21 cellular contexts compared by ENCODE assay signal in genomic region chr10:36110097-36110496, GRCh38.
A peak's percentile ranks its signal among the peaks of the same experiment; 100 is the strongest.
DNase-seq lines count a peak whose midpoint lies in the region; ATAC-seq, FAIRE-seq and TF ChIP-seq lines count a peak whose summit lies in the region.
"Had no signal": no experiment of that assay in that cellular context is flagged by ENCODE, and none has a peak within 500 bp of the region (broad histone marks: within the 10 kb centered on the region; RNA-seq: fewer than 3 reads in every experiment).

No MANE protein-coding gene starts in this region.

- H3K27ac Mint-ChIP-seq in activated CD4-positive, alpha-beta T cell treated with anti-CD3 and anti-CD28 coated beads, Interleukin-2, amount 10 ng/mL, durations not matched to agents 7 days and 5 days: no peak overlapping the region

- H3K4me2 ChIP-seq in HepG2 (ENCODE audit: low read depth, low read length): no peak overlapping the region
- H3K4me2 ChIP-seq in smooth muscle cell: peak overlapping the region; percentile 12
- H3K4me2 ChIP-seq: PC-9 had no signal

- peaks cover 2% of the 10 kb centered on the region for H3K9me3 Mint-ChIP-seq in activated CD4-positive, alpha-beta T cell treated with anti-CD3 and anti-CD28 coated beads, Interleukin-2, amount 10 ng/mL, durations not matched to agents 7 days and 5 days

- H3K4me3 ChIP-seq in epithelial cell of proximal tubule (ENCODE audit: low read depth, low read length): no peak overlapping the region
- H3K4me3 ChIP-seq in HepG2 (replicated peaks in 1 of 3; ENCODE audit: insufficient read depth in 1 of 3, low read depth in 2 of 3, low read length in 3 of 3): no peak overlapping the region
- H3K4me3 ChIP-seq in smooth muscle cell: no peak overlapping the region
- H3K4me3 ChIP-seq: HAP-1, PC-9 had no signal

- H3K36me3 Mint-ChIP-seq in activated CD4-positive, alpha-beta T cell treated with anti-CD3 and anti-CD28 coated beads, Interleukin-2, amount 10 ng/mL, durations not matched to agents 7 days and 5 days (ENCODE audit: low read depth): no peaks in the 10 kb centered on the region

- peak; percentile 24 for DNase-seq in AG20443 (ENCODE audit: low spot score)
- peak; percentile 7 for DNase-seq in epithelial cell of proximal tubule (ENCODE audit: low read depth)
- no peak for DNase-seq in HepG2 (ENCODE audit: low spot score)
- no peak for DNase-seq in smooth muscle cell (lab: John Stamatoyannopoulos, UW; ENCODE audit: unreplicated experiment)
- no peak for DNase-seq in activated CD4-positive, alpha-beta T cell treated with anti-CD3 and anti-CD28 coated beads, Interleukin-2, amount 10 ng/mL, durations not matched to agents 7 days and 5 days
- no peak for DNase-seq in GOT3 (lab: John Stamatoyannopoulos, UW)
- no peak for DNase-seq in amygdala (lab: John Stamatoyannopoulos, UW)
- no peak for DNase-seq in H54 (ENCODE audit: insufficient read length, low spot score)
- DNase-seq: DMS79 treated with DMSO at 0.1 percent for 48 hours, IMR-90, NCI-H1417 treated with DMSO at 0.1 percent for 48 hours, NCI-H187 treated with DMSO at 0.1 percent for 48 hours, NCI-H226, NCI-H524, PC-9, SIG-M5 had no signal

- peaks cover 4% of the 10 kb centered on the region for H3F3A ChIP-seq in smooth muscle cell (ENCODE audit: low read depth)

- in situ Hi-C loops in HepG2 (cut with HindIII; ENCODE audit: extremely low pct_ligation_motif_present, low pct_unique_long_range_greater_than_20kb): no loop called here

- POLR2A ChIA-PET in HepG2 (lab: Yijun Ruan, JAX): no interaction called here
- POLR2A ChIA-PET in activated CD4-positive, alpha-beta T cell treated with anti-CD3 and anti-CD28 coated beads, Interleukin-2, amount 10 ng/mL, durations not matched to agents 7 days and 5 days (lab: Charles Lee): no interaction called here

- H2AFZ ChIP-seq in HepG2 (ENCODE audit: low read length) (no peak overlapping the region), smooth muscle cell (ENCODE audit: low read depth) (peak overlapping the region; percentile 60)
- H2AFZ ChIP-seq: PC-9 had no signal

- ATAC-seq in HepG2: no peak

- BruUV-seq in HepG2 (replicated peaks; lab: Mats Ljungman, UMichigan): no TSS peak

- H3K27me3 ChIP-seq in HepG2 (ENCODE audit: control insufficient read depth in 1 of 2, insufficient read depth in 2 of 2, low read length in 2 of 2): no peaks in the 10 kb centered on the region
- H3K27me3 ChIP-seq in smooth muscle cell (ENCODE audit: low read depth): no peaks in the 10 kb centered on the region

- H3K9ac ChIP-seq in HepG2 (ENCODE audit: insufficient read depth, low read depth, low read length) (no peak overlapping the region), smooth muscle cell (ENCODE audit: low read depth) (no peak overlapping the region)

- intact Hi-C loops in HepG2 (cut with micrococcal nuclease; ENCODE audit: unreplicated experiment): no loop called here

- H3K36me3 ChIP-seq in HepG2 (replicated peaks in 1 of 2; ENCODE audit: control insufficient read depth in 1 of 2, insufficient read depth in 2 of 2, low read length in 2 of 2) (no peaks in the 10 kb centered on the region), smooth muscle cell (ENCODE audit: low read depth) (no peaks in the 10 kb centered on the region)
- H3K36me3 ChIP-seq: HAP-1 had no signal

- no peak for TF ChIP-seq EP300 in HepG2 (IDR thresholded peaks at IDR 0.05; ENCODE audit: low read depth in 2 of 2, low read length in 2 of 2)
- TF ChIP-seq EP300 in HepG2 (CRISPR knock-in tag; IDR thresholded peaks at IDR 0.05; ENCODE audit: borderline replicate concordance): no peak

- H4K20me1 ChIP-seq in HepG2 (ENCODE audit: insufficient read depth, low read length) (no peaks in the 10 kb centered on the region), smooth muscle cell (ENCODE audit: low read depth) (no peaks in the 10 kb centered on the region)

- TF ChIP-seq POLR2A in HepG2 (IDR thresholded peaks at IDR 0.05; ENCODE audit: insufficient read depth in 1 of 2, low read depth in 2 of 2, low read length in 2 of 2): no peak
- TF ChIP-seq POLR2A in H54 (IDR thresholded peaks at IDR 0.05; ENCODE audit: low read depth, low read length): no peak

- no peak overlapping the region for H3K4me3 Mint-ChIP-seq in activated CD4-positive, alpha-beta T cell treated with anti-CD3 and anti-CD28 coated beads, Interleukin-2, amount 10 ng/mL, durations not matched to agents 7 days and 5 days

- 17% methylated on average over 1 of the region's 1 CpG for WGBS in HepG2 (ENCODE audit: low lambda C conversion rate)
- 57% methylated on average over 1 of the region's 1 CpG for WGBS in smooth muscle cell (ENCODE audit: low lambda C conversion rate)

- no peak for TF ChIP-seq RAD21 in HepG2 (CRISPR knock-in tag; IDR thresholded peaks at IDR 0.05)

- no peaks in the 10 kb centered on the region for H3K79me2 ChIP-seq in HepG2 (ENCODE audit: insufficient read depth, low read length)
- H3K79me2 ChIP-seq in smooth muscle cell (ENCODE audit: low read depth): no peaks in the 10 kb centered on the region

- H3K27ac ChIP-seq in HepG2 (ENCODE audit: extremely low read length, insufficient read depth, low read length) (no peak overlapping the region), smooth muscle cell (ENCODE audit: low read depth) (peak overlapping the region; percentile 50)
- H3K27ac ChIP-seq: C4-2B, HL-60, PC-9, RWPE1 had no signal

- no peaks in the 10 kb centered on the region for H3K9me3 ChIP-seq in HepG2 (ENCODE audit: low read length)
- H3K9me3 ChIP-seq in smooth muscle cell (replicated peaks; ENCODE audit: low read depth): no peaks in the 10 kb centered on the region
- H3K9me3 ChIP-seq: HAP-1 had no signal

- no peaks in the 10 kb centered on the region for H3K4me1 Mint-ChIP-seq in activated CD4-positive, alpha-beta T cell treated with anti-CD3 and anti-CD28 coated beads, Interleukin-2, amount 10 ng/mL, durations not matched to agents 7 days and 5 days

- H3K4me1 ChIP-seq in HepG2 (ENCODE audit: insufficient read depth, low read length) (peaks cover 11% of the 10 kb centered on the region; the same call in 1 of the 2 replicates), smooth muscle cell (ENCODE audit: low read depth) (peaks cover 11% of the 10 kb centered on the region)
- H3K4me1 ChIP-seq: HAP-1 had no signal

- H3K27me3 Mint-ChIP-seq in activated CD4-positive, alpha-beta T cell treated with anti-CD3 and anti-CD28 coated beads, Interleukin-2, amount 10 ng/mL, durations not matched to agents 7 days and 5 days: no peaks in the 10 kb centered on the region

- FAIRE-seq in HepG2 (lab: Jason Lieb, UNC) (no peak), H54 (lab: Jason Lieb, UNC) (no peak)
- FAIRE-seq: A204.1 had no signal

- CTCF ChIA-PET in HepG2 (lab: Yijun Ruan, JAX; ENCODE audit: low intra/inter-chr PET ratio, low total read pairs): no interaction called here
- CTCF ChIA-PET in activated CD4-positive, alpha-beta T cell treated with anti-CD3 and anti-CD28 coated beads, Interleukin-2, amount 10 ng/mL, durations not matched to agents 7 days and 5 days (lab: Charles Lee): no interaction called here

- TF ChIP-seq CTCF in epithelial cell of proximal tubule (conservative IDR thresholded peaks at IDR 0.05; ENCODE audit: low read depth, low read length) (no peak), HepG2 (CRISPR knock-in tag; IDR thresholded peaks at IDR 0.05) (no peak), smooth muscle cell (IDR thresholded peaks at IDR 0.05; ENCODE audit: borderline replicate concordance, insufficient read depth, poor library complexity, severe bottlenecking) (no peak)

TF ChIP-seq in HepG2, 621 proteins besides CTCF, POLR2A, EP300 and RAD21:
- TF ChIP-seq MZF1 (CRISPR knock-in tag; IDR thresholded peaks at IDR 0.05; ENCODE audit: borderline replicate concordance): no peak
- TF ChIP-seq KDM3A (CRISPR knock-in tag; IDR thresholded peaks at IDR 0.05; ENCODE audit: low read depth): no peak
- TF ChIP-seq CREB1 (IDR thresholded peaks at IDR 0.05): peak; percentile 70
- TF ChIP-seq CREB1 (CRISPR knock-in tag; IDR thresholded peaks at IDR 0.05): no peak
- no peak for TF ChIP-seq NCOR1 (IDR thresholded peaks at IDR 0.05; ENCODE audit: borderline replicate concordance, low read length)
- no peak for TF ChIP-seq FOXC1 (CRISPR knock-in tag; IDR thresholded peaks at IDR 0.05; ENCODE audit: borderline replicate concordance)
- no peak for TF ChIP-seq SSRP1 (CRISPR knock-in tag; IDR thresholded peaks at IDR 0.05)
TF ChIP-seq in HepG2: peak in this region for 1.

Comparison
In these comparisons a context has a peak if more than half of its experiments do, and no peak if none do; other contexts are left out.
1. DNase-seq: peak in AG20443 (single experiment) and epithelial cell of proximal tubule (single experiment); none in HepG2 (single experiment), smooth muscle cell (single experiment), activated CD4-positive, alpha-beta T cell treated with anti-CD3 and anti-CD28 coated beads, Interleukin-2, amount 10 ng/mL, durations not matched to agents 7 days and 5 days (single experiment), GOT3 (single experiment), amygdala (0 of 56) and H54 (single experiment).